In genomic region chr14:104754213-104754851, GRCh38 we compare ENCODE assay signal across 8 cellular contexts.
DNase-seq lines count a peak whose midpoint lies in the region; ATAC-seq and TF ChIP-seq lines count a peak whose summit lies in the region.

No MANE protein-coding gene starts in this region.

- H3F3A ChIP-seq in SU-DHL-6 (ENCODE audit: insufficient read depth): no peaks in the 10 kb centered on the region

- no peak overlapping the region for H3K27ac ChIP-seq in SU-DHL-6 (ENCODE audit: low read depth, low read length)
- H3K27ac ChIP-seq in rectal smooth muscle tissue (ENCODE audit: low read depth, low read length): no peak overlapping the region

- no peaks in the 10 kb centered on the region for H3K36me3 ChIP-seq in SU-DHL-6 (ENCODE audit: low read length)
- H3K36me3 ChIP-seq in rectal smooth muscle tissue (ENCODE audit: control insufficient read depth, insufficient read depth, low read length): peaks cover 19% of the 10 kb centered on the region

- DNase-seq in GM12864 (ENCODE audit: low read depth) (no peak), fibroblast of pulmonary artery (ENCODE audit: low read depth) (no peak), midbrain (lab: John Stamatoyannopoulos, UW) (no peak), NCI-H146 treated with DMSO at 0.1 percent for 48 hours (lab: John Stamatoyannopoulos, UW; ENCODE audit: unreplicated experiment) (no peak), DMS79 treated with DMSO at 0.1 percent for 48 hours (lab: John Stamatoyannopoulos, UW) (no peak)

- no peaks in the 10 kb centered on the region for H3K27me3 ChIP-seq in SU-DHL-6 (ENCODE audit: low read length)
- H3K27me3 ChIP-seq in rectal smooth muscle tissue (ENCODE audit: control insufficient read depth, insufficient read depth, low read length): no peaks in the 10 kb centered on the region

- H3K4me1 ChIP-seq in rectal smooth muscle tissue (ENCODE audit: control insufficient read depth, insufficient read depth, low read length): peaks cover 13% of the 10 kb centered on the region

- H3K4me3 ChIP-seq in GM12864 (ENCODE audit: low read depth, low read length) (peak overlapping the region; percentile 70), SU-DHL-6 (ENCODE audit: insufficient read depth, low read length, poor library complexity, severe bottlenecking) (peak overlapping the region; percentile 73), fibroblast of pulmonary artery (replicated peaks; ENCODE audit: low read depth, low read length) (peak overlapping the region; percentile 89), rectal smooth muscle tissue (ENCODE audit: low read length) (peak overlapping the region; percentile 90)

- no peaks in the 10 kb centered on the region; the same call in 1 of the 2 replicates for H4K20me1 ChIP-seq in SU-DHL-6 (ENCODE audit: low read depth, low read length)

- H3K9me3 ChIP-seq in SU-DHL-6 (ENCODE audit: insufficient read depth, low read length): no peaks in the 10 kb centered on the region

- H3K79me2 ChIP-seq in SU-DHL-6 (ENCODE audit: insufficient read depth, low read length): peaks cover 32% of the 10 kb centered on the region

- H3K9ac ChIP-seq in SU-DHL-6 (ENCODE audit: low read length) (peak overlapping the region; percentile 95), rectal smooth muscle tissue (ENCODE audit: low read length) (peak overlapping the region; percentile 66)

- no peaks in the 10 kb centered on the region for H3K9me2 ChIP-seq in SU-DHL-6 (replicated peaks; ENCODE audit: insufficient read depth, low read length)

- TF ChIP-seq CTCF in GM12864 (IDR thresholded peaks at IDR 0.05; ENCODE audit: low read depth, low read length, missing control alignments): no peak
- no peak for TF ChIP-seq CTCF in SU-DHL-6 (IDR thresholded peaks at IDR 0.05; ENCODE audit: insufficient read depth, low read length, poor library complexity, severe bottlenecking)
- no peak for TF ChIP-seq CTCF in fibroblast of pulmonary artery (IDR thresholded peaks at IDR 0.05; ENCODE audit: low read length, missing control alignments)

- no peak for ATAC-seq in GM18907 (IDR thresholded peaks at IDR 0.05; ENCODE audit: unreplicated experiment)

- peak overlapping the region; percentile 65 for H3K4me2 ChIP-seq in SU-DHL-6 (ENCODE audit: low read depth, low read length, poor library complexity, severe bottlenecking)

- no peak overlapping the region for H2AFZ ChIP-seq in SU-DHL-6 (ENCODE audit: low read depth, low read length, severe bottlenecking)
